ENCODE assay signal across 8 cellular contexts in the genomic region with DNA sequence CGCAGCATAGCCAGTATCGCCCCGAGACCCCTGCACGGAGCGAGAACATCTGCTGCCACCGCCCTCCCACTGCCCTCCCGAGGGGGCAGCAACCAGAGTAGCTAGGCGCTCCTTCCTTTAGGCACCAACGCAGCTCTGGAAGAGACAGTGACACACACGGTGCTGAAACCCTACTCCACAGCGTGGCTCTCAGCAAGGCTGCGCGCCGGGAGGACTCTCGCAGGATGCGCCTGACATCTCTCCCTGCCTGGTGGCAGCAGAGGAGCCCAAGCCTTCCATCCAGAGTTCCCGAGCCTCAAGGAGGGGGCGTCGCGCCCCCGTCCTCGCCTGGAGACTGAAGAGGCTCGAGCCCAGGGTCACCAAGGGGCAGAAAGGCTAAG. TPM values are rescaled to one million over a fixed set of nuclear protein-coding genes. Genes with fewer than 3 reads are reported as not detected.
A peak's percentile ranks its signal among the peaks of the same experiment; 100 is the strongest.
DNase-seq lines count a peak whose midpoint lies in the region; ATAC-seq and TF ChIP-seq lines count a peak whose summit lies in the region.

No MANE protein-coding gene starts in this region.

- intact Hi-C loops in uterus (cut with DNase I; ENCODE audit: low total_unique reads) = loop anchor here (10.0 kb wide), 1 partner anchor 61 kb away; a partner anchor contains a TSS

- H3K4me1 ChIP-seq in muscle layer of colon (ENCODE audit: insufficient read depth, low read length) (peaks cover 22% of the 10 kb centered on the region), uterus (peaks cover 0 to 19% of the 10 kb centered on the region in 2 donors)

- ATAC-seq in HG03571 (IDR thresholded peaks at IDR 0.05; ENCODE audit: unreplicated experiment) = no peak

- H3K27ac ChIP-seq in muscle layer of colon (ENCODE audit: low read depth, low read length) (no peak overlapping the region), uterus (no peak overlapping the region)

- no peak overlapping the region for H3K9ac ChIP-seq in muscle layer of colon (ENCODE audit: low read length)

- H3K27me3 ChIP-seq in muscle layer of colon (ENCODE audit: control insufficient read depth in 1 of 2, insufficient read depth in 2 of 2, low read length in 2 of 2) = no peaks in the 10 kb centered on the region
- no peaks in the 10 kb centered on the region for H3K27me3 ChIP-seq in uterus

- H3K4me3 ChIP-seq in AG10803 (ENCODE audit: low read length) (peak overlapping the region; percentile 55), cardiac fibroblast (replicated peaks in 1 of 2; ENCODE audit: low read depth in 2 of 2, low read length in 2 of 2) (peak overlapping the region; percentile 40 to 47), muscle layer of colon (ENCODE audit: low read depth in 1 of 2, low read length in 2 of 2) (peak overlapping the region; percentile 6 to 53), uterus (peak overlapping the region in 1 of 2 donors; percentile 41)

- TF ChIP-seq POLR2A in uterus (IDR thresholded peaks at IDR 0.05) = no peak

- peak; percentile 8 for DNase-seq in AG10803 (ENCODE audit: low read depth)
- peak; percentile 82 to 86 for DNase-seq in Kasumi-1 (lab: John Stamatoyannopoulos, UW)
- peak; percentile 29 to 39 for DNase-seq in cardiac fibroblast (ENCODE audit: low read depth in 2 of 2)
- no peak for DNase-seq in GM10266 (ENCODE audit: extremely low spot score)
- DNase-seq in midbrain (lab: John Stamatoyannopoulos, UW) = no peak
- no peak for DNase-seq in uterus

- TF ChIP-seq CTCF in AG10803 (conservative IDR thresholded peaks at IDR 0.05; ENCODE audit: low read length) (no peak), cardiac fibroblast (IDR thresholded peaks at IDR 0.05; ENCODE audit: low read depth, low read length) (no peak), GM10266 (IDR thresholded peaks at IDR 0.05; ENCODE audit: control insufficient read depth, insufficient read depth, low read depth, missing control alignments) (no peak), uterus (IDR thresholded peaks at IDR 0.05) (no peak)

- H3K36me3 ChIP-seq in muscle layer of colon (ENCODE audit: insufficient read depth, low read length) (no peaks in the 10 kb centered on the region), uterus (no peaks in the 10 kb centered on the region)

- no peaks in the 10 kb centered on the region for H3K9me3 ChIP-seq in muscle layer of colon (ENCODE audit: low read length)
- H3K9me3 ChIP-seq in uterus = no peaks in the 10 kb centered on the region

RNA-seq across cellular contexts. Expression of a gene that starts 2.1 kb away (rescaled TPM):
- 10 to 100 TPM in 2 of 4 donors, 1 to 10 TPM in 2; 6.2 to 37.6 (median 10.7) TPM for total RNA-seq in uterus

RNA-seq across cellular contexts. Expression of a gene that starts 58.7 kb away (rescaled TPM):
- 10 to 100 TPM in 3 of 4 donors, 1 to 10 TPM in 1; 3.1 to 56.8 (median 45.9) TPM for total RNA-seq in uterus

Comparison
In these comparisons a context has a peak if more than half of its experiments do, and no peak if none do; other contexts are left out.
1. DNase-seq: peak in AG10803 (single experiment), Kasumi-1 (2 of 2) and cardiac fibroblast (2 of 2); none in GM10266 (single experiment), midbrain (single experiment) and uterus (0 of 2).